9 cellular contexts compared by ENCODE assay signal in genomic region chr11:8935789-8936188, GRCh38. TPM values are rescaled to one million over a fixed set of nuclear protein-coding genes. Genes with fewer than 3 reads are reported as not detected.
"Had no signal": no experiment of that assay in that cellular context is flagged by ENCODE, and none has a peak within 500 bp of the region (broad histone marks: within the 10 kb centered on the region; RNA-seq: fewer than 3 reads in every experiment).

No MANE protein-coding gene starts in this region.

RNA-seq across cellular contexts. Expression of gene C11orf16, which starts 3.0 kb away (rescaled TPM):
- total RNA-seq: LHCN-M2, MCF 10A, NCI-H460, OCI-LY7, PC-9, Right ventricle myocardium superior, RPMI7951, SJSA1 had no signal
- polyA plus RNA-seq: SK-N-SH had no signal

RNA-seq across cellular contexts. Expression of gene ASCL3, which starts 7.0 kb away (rescaled TPM):
- total RNA-seq: LHCN-M2, MCF 10A, NCI-H460, OCI-LY7, PC-9, Right ventricle myocardium superior, RPMI7951, SJSA1 had no signal
- polyA plus RNA-seq: SK-N-SH had no signal
